In genomic region chr12:23063206-23063605, GRCh38 we compare ENCODE assay signal across 8 cellular contexts.
"Had no signal": no experiment of that assay in that cellular context is flagged by ENCODE, and none has a peak within 500 bp of the region (broad histone marks: within the 10 kb centered on the region; RNA-seq: fewer than 3 reads in every experiment).

No MANE protein-coding gene starts in this region.

- DNase-seq: GM23248, GOT3, H9, HCEC 1CT, Karpas-422, KBM-7 had no signal

- H2AFZ ChIP-seq: GM23248 had no signal

- FAIRE-seq: H54 had no signal

- H3K4me3 ChIP-seq: GM23248 had no signal

- H3K9ac ChIP-seq: GM23248, KMS-11 had no signal

- H3K27ac ChIP-seq: GM23248, KMS-11 had no signal

- H3K4me2 ChIP-seq: KMS-11 had no signal
